ENCODE assay signal across 8 cellular contexts in genomic region chr10:102064868-102065560, GRCh38. TPM values are rescaled to one million over a fixed set of nuclear protein-coding genes. Genes with fewer than 3 reads are reported as not detected.
DNase-seq lines count a peak whose midpoint lies in the region; ATAC-seq and TF ChIP-seq lines count a peak whose summit lies in the region.

TSS of gene HPS6 (plus strand) at chr10:102065349. CDS start at chr10:102065475, 126 bp downstream.

- peaks cover 24% of the 10 kb centered on the region for H3K4me1 Mint-ChIP-seq in activated naive CD8-positive, alpha-beta T cell treated with anti-CD3 and anti-CD28 coated beads, Interleukin-2, amount 50 U/mL, for 24 hours

- H3K4me3 ChIP-seq in HFF-Myc (replicated peaks; ENCODE audit: low read depth, low read length), result peak within 1 kb of the TSS; percentile 69
- peak within 1 kb of the TSS; percentile 96 for H3K4me3 ChIP-seq in upper lobe of right lung

- peaks cover 34% of the 10 kb centered on the region for H3K4me1 ChIP-seq in upper lobe of right lung

- peak; percentile 99 for ATAC-seq in activated naive CD8-positive, alpha-beta T cell treated with anti-CD3 and anti-CD28 coated beads, Interleukin-2, amount 50 U/mL, for 24 hours
- peak; percentile 98 for ATAC-seq in upper lobe of right lung

- H3K27ac Mint-ChIP-seq in activated naive CD8-positive, alpha-beta T cell treated with anti-CD3 and anti-CD28 coated beads, Interleukin-2, amount 50 U/mL, for 24 hours, result peak within 1 kb of the TSS; percentile 86

- no peaks in the 10 kb centered on the region for H3K36me3 ChIP-seq in upper lobe of right lung

- H3K27me3 ChIP-seq in upper lobe of right lung, result no peaks in the 10 kb centered on the region

- no peaks in the 10 kb centered on the region for H3K27me3 Mint-ChIP-seq in activated naive CD8-positive, alpha-beta T cell treated with anti-CD3 and anti-CD28 coated beads, Interleukin-2, amount 50 U/mL, for 24 hours

- peak within 1 kb of the TSS; percentile 85 for H3K4me3 Mint-ChIP-seq in activated naive CD8-positive, alpha-beta T cell treated with anti-CD3 and anti-CD28 coated beads, Interleukin-2, amount 50 U/mL, for 24 hours

- DNase-seq in HFF-Myc (ENCODE audit: extremely low read depth, low read depth) (peak; percentile 42), NAMALWA (ENCODE audit: low spot score) (peak; percentile 93), SW480 (ENCODE audit: low spot score) (peak; percentile 90), cardiac septum (ENCODE audit: low spot score) (peak; percentile 95), posterior vena cava (ENCODE audit: low spot score) (peak; percentile 97), upper lobe of right lung (peak; percentile 97)
- DNase-seq in activated naive CD8-positive, alpha-beta T cell treated with anti-CD3 and anti-CD28 coated beads, Interleukin-2, amount 50 U/mL, for 24 hours, result peak; percentile 92

- H3K36me3 Mint-ChIP-seq in activated naive CD8-positive, alpha-beta T cell treated with anti-CD3 and anti-CD28 coated beads, Interleukin-2, amount 50 U/mL, for 24 hours (ENCODE audit: low read depth), result no peaks in the 10 kb centered on the region

- TF ChIP-seq POLR2A in GM10847 (IDR thresholded peaks at IDR 0.05; ENCODE audit: extremely low read depth, insufficient read length), result peak; percentile 74

- no peaks in the 10 kb centered on the region for H3K9me3 Mint-ChIP-seq in activated naive CD8-positive, alpha-beta T cell treated with anti-CD3 and anti-CD28 coated beads, Interleukin-2, amount 50 U/mL, for 24 hours

- H3K9me3 ChIP-seq in upper lobe of right lung, result no peaks in the 10 kb centered on the region

- TF ChIP-seq CTCF in HFF-Myc (IDR thresholded peaks at IDR 0.05; ENCODE audit: low read depth, low read length, missing control alignments) (peak; percentile 16), upper lobe of right lung (IDR thresholded peaks at IDR 0.05) (no peak)

- H3K27ac ChIP-seq in upper lobe of right lung, result peak within 1 kb of the TSS; percentile 98

- intact Hi-C loops in cardiac septum (cut with DNase I), result loop anchor here (1.0 to 5.0 kb wide), 3 partner anchors 9 to 67 kb away; partner anchors contain the start of genes ARMH3 and PPRC1
- intact Hi-C loops in posterior vena cava (cut with DNase I), result no loop called here
- intact Hi-C loops in upper lobe of right lung (cut with DNase I), result no loop called here

RNA-seq across cellular contexts. Expression of gene HPS6, which starts in this region (rescaled TPM):
- total RNA-seq in cardiac septum (12.1 TPM), posterior vena cava (10 to 100 TPM; 11.6 to 13.7 TPM), upper lobe of right lung (22.6 TPM)

Comparison
In these comparisons a context has a peak if more than half of its experiments do, and no peak if none do; other contexts are left out.
1. Peak in every context shown above with its lines: DNase-seq, ATAC-seq, H3K4me3 ChIP-seq and H3K27ac ChIP-seq.
2. DNase-seq: peak in every context shown above with its lines; median percentile 97 in posterior vena cava; 97 in upper lobe of right lung; 95 in cardiac septum; 93 in NAMALWA; 92 in activated naive CD8-positive, alpha-beta T cell treated with anti-CD3 and anti-CD28 coated beads, Interleukin-2, amount 50 U/mL, for 24 hours; 90 in SW480; 42 in HFF-Myc.